In genomic region chr11:112563808-112564207, GRCh38 we compare ENCODE assay signal across 23 cellular contexts.
DNase-seq lines count a peak whose midpoint lies in the region; ATAC-seq and TF ChIP-seq lines count a peak whose summit lies in the region.
"Had no signal": no experiment of that assay in that cellular context is flagged by ENCODE, and none has a peak within 500 bp of the region (broad histone marks: within the 10 kb centered on the region; RNA-seq: fewer than 3 reads in every experiment).

No MANE protein-coding gene starts in this region.

- intact Hi-C loops in sigmoid colon (cut with DNase I): loop anchor here (10.0 kb wide), 1 partner anchor 199 kb away; no protein-coding TSS in a partner anchor

- peaks cover 3% of the 10 kb centered on the region for H3K9me3 Mint-ChIP-seq in chondrocyte (ENCODE audit: low read depth)
- H3K9me3 Mint-ChIP-seq: activated CD4-positive, alpha-beta memory T cell treated with anti-CD3 and anti-CD28 coated beads for 36 hours; activated naive CD4-positive, alpha-beta T cell treated with anti-CD3 and anti-CD28 coated beads, Interleukin-2, amount 10 ng/mL, durations not matched to agents 7 days and 5 days; dendritic cell treated with granulocyte-macrophage colony-stimulating factor and Interleukin-4, amounts not matched to agents 40 ng/mL and 50 ng/mL, for 4 days; neural crest cell; T-cell had no signal

- DNase-seq in chondrocyte (ENCODE audit: low spot score): no peak
- peak; percentile 55 for DNase-seq in left lobe of liver (ENCODE audit: low spot score)
- DNase-seq in sigmoid colon: no peak
- no peak for DNase-seq in NCI-H187 (lab: John Stamatoyannopoulos, UW)
- no peak for DNase-seq in hepatic stellate cell (ENCODE audit: low spot score)
- DNase-seq in NCI-H128 (lab: John Stamatoyannopoulos, UW; ENCODE audit: unreplicated experiment): no peak
- DNase-seq: activated CD4-positive, alpha-beta memory T cell treated with anti-CD3 and anti-CD28 coated beads for 36 hours; activated CD4-positive, CD25-positive, alpha-beta regulatory T cell treated with anti-CD3 and anti-CD28 coated beads, Interleukin-2, amount 50 U/mL, for 72 hours; activated CD8-positive, alpha-beta memory T cell treated with anti-CD3 and anti-CD28 coated beads, Interleukin-2, amount 50 U/mL, for 4 hours; activated naive CD4-positive, alpha-beta T cell treated with anti-CD3 and anti-CD28 coated beads, Interleukin-2, amount 10 ng/mL, durations not matched to agents 7 days and 5 days; NCI-H1105 treated with DMSO at 0.1 percent for 48 hours; NCI-H2081 treated with DMSO at 0.1 percent for 48 hours; NCI-H345; stimulated activated naive CD8-positive, alpha-beta T cell treated with anti-CD3 and anti-CD28 coated beads, Interleukin-15, Interleukin-2, amounts not matched to agents 100 U/mL and 50 U/mL, for 24 hours; T-cell had no signal

- WGBS in sigmoid colon, 2 donors: 80 to 83% methylated on average over 5 of the region's 5 CpGs

- H3K27me3 ChIP-seq in sigmoid colon: no peaks in the 10 kb centered on the region
- H3K27me3 ChIP-seq: tibial nerve had no signal

- H3K36me3 ChIP-seq in sigmoid colon: no peaks in the 10 kb centered on the region
- H3K36me3 ChIP-seq: tibial nerve had no signal

- peaks cover 31% of the 10 kb centered on the region for H3K4me1 Mint-ChIP-seq in chondrocyte (ENCODE audit: low read depth)
- H3K4me1 Mint-ChIP-seq: activated naive CD4-positive, alpha-beta T cell treated with anti-CD3 and anti-CD28 coated beads, Interleukin-2, amount 10 ng/mL, durations not matched to agents 7 days and 5 days; T-cell had no signal

- H3K27ac ChIP-seq in C4-2B (peak overlapping the region; percentile 56; the same call in 1 of the 2 replicates), sigmoid colon (peak overlapping the region; percentile 57 to 76 (median 72))
- H3K27ac ChIP-seq: A549, parathyroid adenoma had no signal

- no peak overlapping the region for H3K4me3 Mint-ChIP-seq in chondrocyte (ENCODE audit: unreplicated experiment)
- H3K4me3 Mint-ChIP-seq: activated CD4-positive, alpha-beta memory T cell treated with anti-CD3 and anti-CD28 coated beads for 36 hours; activated naive CD4-positive, alpha-beta T cell treated with anti-CD3 and anti-CD28 coated beads, Interleukin-2, amount 10 ng/mL, durations not matched to agents 7 days and 5 days; dendritic cell treated with granulocyte-macrophage colony-stimulating factor and Interleukin-4, amounts not matched to agents 40 ng/mL and 50 ng/mL, for 4 days; neural crest cell; T-cell had no signal

- no peaks in the 10 kb centered on the region for H3K9me3 ChIP-seq in sigmoid colon
- H3K9me3 ChIP-seq: A549, mucosa of descending colon, tibial nerve had no signal

- H3K36me3 Mint-ChIP-seq in chondrocyte (ENCODE audit: low read depth): no peaks in the 10 kb centered on the region
- H3K36me3 Mint-ChIP-seq: activated CD4-positive, alpha-beta memory T cell treated with anti-CD3 and anti-CD28 coated beads for 36 hours; activated naive CD4-positive, alpha-beta T cell treated with anti-CD3 and anti-CD28 coated beads, Interleukin-2, amount 10 ng/mL, durations not matched to agents 7 days and 5 days; T-cell had no signal

- H3K27ac Mint-ChIP-seq in chondrocyte (ENCODE audit: unreplicated experiment): peak overlapping the region; percentile 55
- H3K27ac Mint-ChIP-seq: activated CD4-positive, alpha-beta memory T cell treated with anti-CD3 and anti-CD28 coated beads for 36 hours; activated naive CD4-positive, alpha-beta T cell treated with anti-CD3 and anti-CD28 coated beads, Interleukin-2, amount 10 ng/mL, durations not matched to agents 7 days and 5 days; dendritic cell treated with granulocyte-macrophage colony-stimulating factor and Interleukin-4, amounts not matched to agents 40 ng/mL and 50 ng/mL, for 4 days; T-cell had no signal

- TF ChIP-seq CTCF in C4-2B (conservative IDR thresholded peaks at IDR 0.05) (no peak), chondrocyte (IDR thresholded peaks at IDR 0.05) (no peak), sigmoid colon (IDR thresholded peaks at IDR 0.05) (no peak)

- ATAC-seq in left lobe of liver (peak; percentile 46), HG02798 (IDR thresholded peaks at IDR 0.05; ENCODE audit: poor library complexity, unreplicated experiment) (no peak)
- ATAC-seq: A549; stimulated activated naive CD8-positive, alpha-beta T cell treated with anti-CD3 and anti-CD28 coated beads, Interleukin-15, Interleukin-2, amounts not matched to agents 100 U/mL and 50 U/mL, for 24 hours; T-cell had no signal

- no peak overlapping the region for H3K4me3 ChIP-seq in sigmoid colon
- H3K4me3 ChIP-seq: A549, mucosa of descending colon, tibial nerve had no signal

- H3K4me1 ChIP-seq in sigmoid colon: peaks cover 0 to 37% (median 32%) of the 10 kb centered on the region in 4 donors
- H3K4me1 ChIP-seq: A549, parathyroid adenoma had no signal

- TF ChIP-seq EP300 in sigmoid colon (IDR thresholded peaks at IDR 0.05): no peak

- H3K27me3 Mint-ChIP-seq in chondrocyte (ENCODE audit: low read depth): no peaks in the 10 kb centered on the region
- H3K27me3 Mint-ChIP-seq: activated CD4-positive, alpha-beta memory T cell treated with anti-CD3 and anti-CD28 coated beads for 36 hours had no signal

- no peak for TF ChIP-seq POLR2A in sigmoid colon (IDR thresholded peaks at IDR 0.05)
